24 cellular contexts compared by ENCODE assay signal in the genomic region with DNA sequence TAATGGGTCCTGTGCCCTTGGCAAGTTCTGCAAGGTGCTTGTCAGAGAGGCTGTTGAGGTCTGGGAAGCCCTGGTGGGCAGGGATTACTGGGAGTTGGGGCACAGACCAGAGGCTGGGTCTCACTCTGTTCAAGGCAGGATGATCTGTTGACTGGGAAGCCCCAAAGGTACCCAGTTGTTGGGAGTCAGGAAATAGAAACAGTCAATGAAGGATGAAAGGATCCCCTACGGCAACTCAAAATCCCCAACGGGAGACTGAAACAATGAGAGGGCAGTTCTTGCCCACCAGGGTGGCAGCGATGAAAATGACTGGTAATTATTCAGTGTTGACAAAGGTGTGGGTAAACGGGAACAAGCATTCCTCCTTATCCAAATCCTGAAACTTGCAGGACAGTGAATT. TPM values are rescaled to one million over a fixed set of nuclear protein-coding genes. Genes with fewer than 3 reads are reported as not detected.
"Had no signal": no experiment of that assay in that cellular context is flagged by ENCODE, and none has a peak within 500 bp of the region (broad histone marks: within the 10 kb centered on the region; RNA-seq: fewer than 3 reads in every experiment).

No MANE protein-coding gene starts in this region.

- H3K36me3 ChIP-seq: right atrium auricular region, sigmoid colon, stomach, thoracic aorta, transverse colon had no signal

- H3K27ac ChIP-seq: coronary artery, hepatocyte, right atrium auricular region, sigmoid colon, skin epidermis, stomach, thoracic aorta, transverse colon had no signal

- H3K4me2 ChIP-seq: hepatocyte had no signal

- H3K27me3 ChIP-seq: hepatocyte, right atrium auricular region, stomach, transverse colon had no signal

- DNase-seq: effector CD4-positive, alpha-beta T cell; foreskin melanocyte; head of caudate nucleus; kidney glomerular epithelial cell; naive thymus-derived CD4-positive, alpha-beta T cell; nephron progenitor cell; sigmoid colon; stimulated activated CD4-positive, alpha-beta T cell treated with anti-CD3 and anti-CD28 coated beads, Interleukin-2, amount 100 ng/mL, for 24 hours; stimulated activated CD4-positive, alpha-beta T cell treated with anti-CD3 and anti-CD28 coated beads, Interleukin-4, amount 100 ng/mL, for 4 hours; stimulated activated naive CD4-positive, alpha-beta T cell; stomach; substantia nigra; transverse colon had no signal

- ATAC-seq: naive thymus-derived CD4-positive, alpha-beta T cell had no signal

- H3K4me1 ChIP-seq: right atrium auricular region, sigmoid colon, stomach, transverse colon had no signal

- H3K4me3 Mint-ChIP-seq: naive thymus-derived CD4-positive, alpha-beta T cell; nephron progenitor cell had no signal

- H3K27ac Mint-ChIP-seq: naive thymus-derived CD4-positive, alpha-beta T cell; nephron progenitor cell had no signal

- H3K4me3 ChIP-seq: coronary artery, hepatocyte, right atrium auricular region, sigmoid colon, skin epidermis, stomach, thoracic aorta, transverse colon had no signal

- H3K79me2 ChIP-seq: hepatocyte had no signal

- H2AFZ ChIP-seq: hepatocyte had no signal

RNA-seq across cellular contexts. Expression of gene NKX2-5, which starts 59.5 kb away (rescaled TPM):
- total RNA-seq: hepatocyte; liver; lung microvascular endothelial cell; mesenteric fat pad; mononuclear cell; naive thymus-derived CD4-positive, alpha-beta T cell; posterior vena cava; sigmoid colon; stomach; thoracic aorta; transverse colon; urinary bladder had no signal
- polyA plus RNA-seq: liver; naive thymus-derived CD4-positive, alpha-beta T cell; urinary bladder had no signal
